ENCODE assay signal across 10 cellular contexts in genomic region chr9:134372621-134373267, GRCh38. TPM values are rescaled to one million over a fixed set of nuclear protein-coding genes. Genes with fewer than 3 reads are reported as not detected.
DNase-seq lines count a peak whose midpoint lies in the region; ATAC-seq and TF ChIP-seq lines count a peak whose summit lies in the region.
"Had no signal": no experiment of that assay in that cellular context is flagged by ENCODE, and none has a peak within 500 bp of the region (broad histone marks: within the 10 kb centered on the region; RNA-seq: fewer than 3 reads in every experiment).

No MANE protein-coding gene starts in this region.

- H3K36me3 ChIP-seq in HEK293 (ENCODE audit: control insufficient read depth in 2 of 2, insufficient read depth in 1 of 2, low read length in 2 of 2) (no peaks in the 10 kb centered on the region), breast epithelium (no peaks in the 10 kb centered on the region), hepatocyte (replicated peaks; ENCODE audit: insufficient read depth, low read depth) (no peaks in the 10 kb centered on the region)
- H3K36me3 ChIP-seq: pancreas had no signal

- no peak overlapping the region for H3K27ac ChIP-seq in HEK293 (ENCODE audit: extremely low read depth, low read depth, low read length)
- peak overlapping the region; percentile 81 to 91 for H3K27ac ChIP-seq in breast epithelium
- H3K27ac ChIP-seq in substantia nigra (ENCODE audit: low read depth, low read length, poor library complexity, severe bottlenecking) = peak overlapping the region; percentile 69
- no peak overlapping the region for H3K27ac ChIP-seq in hepatocyte

- DNase-seq in breast epithelium (ENCODE audit: low spot score in 2 of 2) (no peak), left colon (peak in 1 of 2 donors; percentile 59), substantia nigra (lab: John Stamatoyannopoulos, UW) (peak in 6 of 49 donors; percentile 23 to 48 (median 38)), SK-N-DZ (ENCODE audit: low spot score) (no peak), hepatocyte (ENCODE audit: low spot score) (no peak)
- no peak for DNase-seq in stimulated activated CD4-positive, alpha-beta T cell treated with anti-CD3 and anti-CD28 coated beads, Interleukin-1b, Interleukin-23, amount 100 ng/mL, for 48 hours
- DNase-seq: activated CD4-positive, alpha-beta T cell treated with anti-CD3 and anti-CD28 coated beads for 4 hours had no signal

- no peaks in the 10 kb centered on the region for H3K4me1 ChIP-seq in HEK293 (ENCODE audit: control insufficient read depth, insufficient read depth, low read length)
- H3K4me1 ChIP-seq in breast epithelium = peaks cover 45 to 62% of the 10 kb centered on the region in 2 donors
- H3K4me1 ChIP-seq in hepatocyte (ENCODE audit: insufficient read depth) = peaks cover 43% of the 10 kb centered on the region

- WGBS in hepatocyte (ENCODE audit: low lambda C conversion rate, missing lambda C conversion rate) = 88% methylated on average over 16 of the region's 16 CpGs

- POLR2A ChIA-PET in HEK293 (lab: Yijun Ruan, JAX) = no interaction called here

- TF ChIP-seq CTCF in HEK293 (tag by site-specific recombination; IDR thresholded peaks at IDR 0.05) (no peak), breast epithelium (IDR thresholded peaks at IDR 0.05) (no peak), hepatocyte (IDR thresholded peaks at IDR 0.05; ENCODE audit: poor library complexity) (no peak)

- H2AFZ ChIP-seq in hepatocyte = no peak overlapping the region

- peak; percentile 14 for ATAC-seq in left colon
- ATAC-seq in HG03139 (IDR thresholded peaks at IDR 0.05; ENCODE audit: unreplicated experiment) = no peak

- no peak for TF ChIP-seq POLR2A in breast epithelium (IDR thresholded peaks at IDR 0.05)

- H3K4me3 ChIP-seq in HEK293 (ENCODE audit: low read depth, low read length) = no peak overlapping the region
- no peak overlapping the region for H3K4me3 ChIP-seq in breast epithelium
- no peak overlapping the region for H3K4me3 ChIP-seq in hepatocyte
- H3K4me3 ChIP-seq: pancreas had no signal

- H3K4me2 ChIP-seq in hepatocyte = no peak overlapping the region

- peaks cover 93% of the 10 kb centered on the region for H4K20me1 ChIP-seq in hepatocyte (ENCODE audit: insufficient read depth, poor library complexity, severe bottlenecking)

- CTCF ChIA-PET in HEK293 (lab: Yijun Ruan, JAX) = interaction anchor here (0.5 to 1.4 kb wide), 2 partner anchors 202 to 535 kb away, joined by 3 to 6 read pairs; no protein-coding TSS in a partner anchor

- intact Hi-C loops in breast epithelium (cut with DNase I; ENCODE audit: low total_unique reads) (loop anchor here (10.0 kb wide), 1 partner anchor 1618 kb away; no protein-coding TSS in a partner anchor), left colon (cut with DNase I, micrococcal nuclease) (no loop called here)

- no peaks in the 10 kb centered on the region for H3K27me3 ChIP-seq in breast epithelium
- H3K27me3 ChIP-seq in hepatocyte = no peaks in the 10 kb centered on the region
- H3K27me3 ChIP-seq: pancreas had no signal

- peaks cover 94% of the 10 kb centered on the region for H3K79me2 ChIP-seq in hepatocyte

- H3K9me2 ChIP-seq in hepatocyte (replicated peaks; ENCODE audit: insufficient read depth) = no peaks in the 10 kb centered on the region

- H3K9me3 ChIP-seq in HEK293 (ENCODE audit: control insufficient read depth, insufficient read depth, low read depth, low read length) = no peaks in the 10 kb centered on the region
- no peaks in the 10 kb centered on the region for H3K9me3 ChIP-seq in breast epithelium
- H3K9me3 ChIP-seq in hepatocyte (ENCODE audit: low read depth) = no peaks in the 10 kb centered on the region
- H3K9me3 ChIP-seq: pancreas had no signal

TF ChIP-seq in HEK293, 187 proteins besides CTCF, POLR2A, EP300 and RAD21:
- TF ChIP-seq ZSCAN23 (tag by site-specific recombination; IDR thresholded peaks at IDR 0.05) (no peak), ZNF768 (tag by site-specific recombination; IDR thresholded peaks at IDR 0.05) (peak; percentile 44; the same call in 1 of the 2 replicates)

RNA-seq across cellular contexts. Expression of gene RXRA, which starts 46.5 kb away (rescaled TPM):
- total RNA-seq in breast epithelium = 10 to 100 TPM; 31.0 to 63.0 (median 31.5) TPM
- total RNA-seq in left colon = 10 to 100 TPM; 68.3 to 88.9 TPM
- 4.3 and 5.7 TPM in 2 replicates for polyA plus RNA-seq in SK-N-DZ (2014; cell fraction: cytosol; rRNA removed)
- 3.2 and 3.3 TPM in 2 replicates for polyA plus RNA-seq in SK-N-DZ (2014; cell fraction: nucleus; rRNA removed)
- total RNA-seq in hepatocyte = 32.5 and 35.9 TPM in 2 replicates
- polyA plus RNA-seq in hepatocyte = 34.3 and 41.6 TPM in 2 replicates

Comparison
In these comparisons a context has a peak if more than half of its experiments do, and no peak if none do; other contexts are left out.
1. H3K27ac ChIP-seq: peak in breast epithelium (2 of 2) and substantia nigra (single experiment); none in HEK293 (single experiment) and hepatocyte (single experiment).